ENCODE assay signal across 1 cellular context in genomic region chr12:120979862-120980696, GRCh38.
TF ChIP-seq lines count a peak whose summit lies in the region.

No MANE protein-coding gene starts in this region.

TF ChIP-seq in HepG2, 621 proteins besides CTCF, POLR2A, EP300 and RAD21 (continued from another document and continues in another):
- TF ChIP-seq SOX5 (CRISPR knock-in tag; IDR thresholded peaks at IDR 0.05; ENCODE audit: borderline replicate concordance) (no peak; the same call in 1 of the 2 replicates), ZBTB25 (CRISPR knock-in tag; IDR thresholded peaks at IDR 0.05) (no peak), ZMYM3 (CRISPR knock-in tag; IDR thresholded peaks at IDR 0.05) (peak; percentile 71), E2F1 (CRISPR knock-in tag; IDR thresholded peaks at IDR 0.05) (peak; percentile 41; the same call in 1 of the 2 replicates), ZNF576 (CRISPR knock-in tag; IDR thresholded peaks at IDR 0.05) (no peak), ZNF230 (CRISPR knock-in tag; IDR thresholded peaks at IDR 0.05) (peak; percentile 82; the same call in 1 of the 2 replicates), ZNF782 (CRISPR knock-in tag; IDR thresholded peaks at IDR 0.05; ENCODE audit: borderline replicate concordance) (no peak), ZNF17 (CRISPR knock-in tag; IDR thresholded peaks at IDR 0.05) (no peak), ZBTB21 (CRISPR knock-in tag; IDR thresholded peaks at IDR 0.05) (no peak; the same call in 1 of the 2 replicates), NFKB2 (CRISPR knock-in tag; IDR thresholded peaks at IDR 0.05; ENCODE audit: borderline replicate concordance) (0 out of 2 replicates have a peak, but pooled peaks have one; percentile 12), HOXA7 (CRISPR knock-in tag; IDR thresholded peaks at IDR 0.05) (no peak), HBP1 (CRISPR knock-in tag; IDR thresholded peaks at IDR 0.05; ENCODE audit: low read depth) (no peak), CENPX (CRISPR knock-in tag; IDR thresholded peaks at IDR 0.05) (no peak), ZFX (CRISPR knock-in tag; IDR thresholded peaks at IDR 0.05; ENCODE audit: low read depth) (peak; percentile 66), ZFP1 (CRISPR knock-in tag; IDR thresholded peaks at IDR 0.05) (no peak), MLLT10 (CRISPR knock-in tag; IDR thresholded peaks at IDR 0.05) (no peak), ZSCAN25 (CRISPR knock-in tag; IDR thresholded peaks at IDR 0.05) (peak; percentile 88), NFRKB (IDR thresholded peaks at IDR 0.05) (no peak), ZNF841 (CRISPR knock-in tag; IDR thresholded peaks at IDR 0.05; ENCODE audit: borderline replicate concordance) (no peak), ZNF503 (CRISPR knock-in tag; IDR thresholded peaks at IDR 0.05) (peak; percentile 65), ZNF335 (CRISPR knock-in tag; IDR thresholded peaks at IDR 0.05) (no peak; the same call in 1 of the 2 replicates), PTBP1 (IDR thresholded peaks at IDR 0.05; ENCODE audit: low read depth, low read length, poor library complexity, severe bottlenecking) (no peak), KLF12 (CRISPR knock-in tag; IDR thresholded peaks at IDR 0.05; ENCODE audit: borderline replicate concordance) (no peak; the same call in 1 of the 2 replicates), HNRNPL (IDR thresholded peaks at IDR 0.05; ENCODE audit: low read depth, low read length) (peak; percentile 88), TBX2 (CRISPR knock-in tag; IDR thresholded peaks at IDR 0.05; ENCODE audit: borderline replicate concordance) (peak; percentile 74), TBP (CRISPR knock-in tag; IDR thresholded peaks at IDR 0.05) (no peak), MED1 (CRISPR knock-in tag; IDR thresholded peaks at IDR 0.05) (peak; percentile 85), PRDM4 (CRISPR knock-in tag; IDR thresholded peaks at IDR 0.05; ENCODE audit: borderline replicate concordance) (no peak), EEA1 (CRISPR knock-in tag; IDR thresholded peaks at IDR 0.05; ENCODE audit: borderline replicate concordance) (no peak), ZBTB33 (CRISPR knock-in tag; IDR thresholded peaks at IDR 0.05) (no peak), HNRNPK (IDR thresholded peaks at IDR 0.05; ENCODE audit: low read depth, low read length, poor library complexity, severe bottlenecking) (no peak), POLR2AphosphoS2 (IDR thresholded peaks at IDR 0.05; ENCODE audit: low read depth, low read length) (no peak), PPARG (CRISPR knock-in tag; conservative IDR thresholded peaks at IDR 0.05) (peak; percentile 81), ZNF660 (CRISPR knock-in tag; IDR thresholded peaks at IDR 0.05; ENCODE audit: borderline replicate concordance, low read depth) (no peak), HHEX (CRISPR knock-in tag; IDR thresholded peaks at IDR 0.05) (no peak), ZFP82 (CRISPR knock-in tag; IDR thresholded peaks at IDR 0.05; ENCODE audit: borderline replicate concordance) (peak; percentile 43; the same call in 1 of the 2 replicates), FOXP4 (CRISPR knock-in tag; IDR thresholded peaks at IDR 0.05) (peak; percentile 63), ZMAT3 (CRISPR knock-in tag; conservative IDR thresholded peaks at IDR 0.05) (no peak), ASH2L (IDR thresholded peaks at IDR 0.05; ENCODE audit: insufficient read length, low read depth, low read length) (no peak), KDM3A (CRISPR knock-in tag; IDR thresholded peaks at IDR 0.05; ENCODE audit: low read depth) (no peak), FOXC1 (CRISPR knock-in tag; IDR thresholded peaks at IDR 0.05; ENCODE audit: borderline replicate concordance) (no peak), JUNB (CRISPR knock-in tag; IDR thresholded peaks at IDR 0.05; ENCODE audit: borderline replicate concordance) (no peak), TFAP4 (IDR thresholded peaks at IDR 0.05; ENCODE audit: borderline replicate concordance, low read depth) (peak; percentile 93), ZFP37 (CRISPR knock-in tag; IDR thresholded peaks at IDR 0.05; ENCODE audit: borderline replicate concordance) (no peak; the same call in 1 of the 2 replicates), ZNF383 (CRISPR knock-in tag; IDR thresholded peaks at IDR 0.05; ENCODE audit: borderline replicate concordance) (no peak), NCOA5 (CRISPR knock-in tag; IDR thresholded peaks at IDR 0.05) (no peak), ZNF510 (CRISPR knock-in tag; IDR thresholded peaks at IDR 0.05; ENCODE audit: low read depth) (0 out of 2 replicates have a peak, but pooled peaks have one; percentile 78), LCORL (IDR thresholded peaks at IDR 0.05) (no peak), LCORL (CRISPR knock-in tag; IDR thresholded peaks at IDR 0.05) (peak; percentile 74), ZNF652 (CRISPR knock-in tag; IDR thresholded peaks at IDR 0.05; ENCODE audit: borderline replicate concordance, low read depth) (no peak), ADNP (CRISPR knock-in tag; IDR thresholded peaks at IDR 0.05) (no peak), ARID5B (CRISPR knock-in tag; IDR thresholded peaks at IDR 0.05) (peak; percentile 54; the same call in 1 of the 2 replicates), NCOA1 (CRISPR knock-in tag; IDR thresholded peaks at IDR 0.05) (no peak)
